In genomic region chr9:4048441-4048840, GRCh38 we compare ENCODE assay signal across 10 cellular contexts.
A peak's percentile ranks its signal among the peaks of the same experiment; 100 is the strongest.
DNase-seq lines count a peak whose midpoint lies in the region; ATAC-seq and TF ChIP-seq lines count a peak whose summit lies in the region.
"Had no signal": no experiment of that assay in that cellular context is flagged by ENCODE, and none has a peak within 500 bp of the region (broad histone marks: within the 10 kb centered on the region; RNA-seq: fewer than 3 reads in every experiment).

No MANE protein-coding gene starts in this region.

- no peak for TF ChIP-seq EP300 in transverse colon (IDR thresholded peaks at IDR 0.05; ENCODE audit: low read depth)

- H3K36me3 ChIP-seq in breast epithelium (no peaks in the 10 kb centered on the region), transverse colon (no peaks in the 10 kb centered on the region)

- no TSS peak for BruUV-seq in MCF 10A (replicated peaks; lab: Mats Ljungman, UMichigan)

- H3K27ac ChIP-seq in breast epithelium (no peak overlapping the region), transverse colon (no peak overlapping the region)

- 27 to 52% methylated on average over 2 of the region's 2 CpGs for WGBS in transverse colon (ENCODE audit: low coverage in 1 of 2), 2 donors

- H3K4me3 Mint-ChIP-seq in MCF 10A (ENCODE audit: unreplicated experiment): no peak overlapping the region

- ATAC-seq in GM21367 (IDR thresholded peaks at IDR 0.05; ENCODE audit: unreplicated experiment): no peak

- POLR2A ChIA-PET in MCF 10A (lab: Yijun Ruan, JAX): no interaction called here

- H3K9me3 Mint-ChIP-seq in MCF 10A (ENCODE audit: unreplicated experiment): no peaks in the 10 kb centered on the region

- in situ Hi-C loops in transverse colon (cut with MboI; ENCODE audit: low pct_ligation_motif_present in 1 of 4, low pct_unique_long_range_greater_than_20kb in 1 of 4, low sequenced_read_pairs in 3 of 4): no loop called here

- H3K4me1 Mint-ChIP-seq in MCF 10A (ENCODE audit: insufficient read depth, unreplicated experiment): no peaks in the 10 kb centered on the region

- no peaks in the 10 kb centered on the region for H3K4me1 ChIP-seq in breast epithelium
- no peaks in the 10 kb centered on the region for H3K4me1 ChIP-seq in transverse colon

- DNase-seq in MCF 10A (ENCODE audit: unreplicated experiment) (peak; percentile 45), breast epithelium (ENCODE audit: low spot score in 2 of 2) (no peak), RPMI7951 (ENCODE audit: low read depth) (peak; percentile 58), globus pallidus (ENCODE audit: low spot score) (peak; percentile 43), transverse colon (no peak)
- DNase-seq in stimulated activated CD4-positive, alpha-beta T cell treated with anti-CD3 and anti-CD28 coated beads, Interleukin-12 subunit alpha, Interleukin-12 subunit beta, amount 100 ng/mL, for 4 hours: no peak
- DNase-seq in NK-92 treated with Interleukin-12 subunit alpha and Interleukin-12 subunit beta, amount 100 ng/mL, for 24 hours (lab: John Stamatoyannopoulos, UW): no peak
- DNase-seq: activated naive CD4-positive, alpha-beta T cell; islet precursor cell had no signal

- H3K27me3 ChIP-seq in breast epithelium (no peaks in the 10 kb centered on the region), transverse colon (no peaks in the 10 kb centered on the region)

- no peak for TF ChIP-seq POLR2A in breast epithelium (IDR thresholded peaks at IDR 0.05)
- TF ChIP-seq POLR2A in transverse colon (IDR thresholded peaks at IDR 0.05): no peak

- H3K27me3 Mint-ChIP-seq in MCF 10A (ENCODE audit: insufficient read depth, unreplicated experiment): no peaks in the 10 kb centered on the region

- H3K36me3 Mint-ChIP-seq in MCF 10A (ENCODE audit: insufficient read depth, unreplicated experiment): no peaks in the 10 kb centered on the region

- H3K4me3 ChIP-seq in breast epithelium (no peak overlapping the region), transverse colon (no peak overlapping the region)

- no peaks in the 10 kb centered on the region for H3K9me3 ChIP-seq in breast epithelium
- H3K9me3 ChIP-seq in transverse colon: no peaks in the 10 kb centered on the region

- CTCF ChIA-PET in MCF 10A (lab: Yijun Ruan, JAX): interaction anchor here (0.5 to 1.2 kb wide), 3 partner anchors 8 to 316 kb away, joined by 3 to 7 read pairs (median 6); no protein-coding TSS in a partner anchor

- no peak overlapping the region for H3K27ac Mint-ChIP-seq in MCF 10A (ENCODE audit: low read depth, unreplicated experiment)

- intact Hi-C loops in MCF 10A (cut with micrococcal nuclease) (no loop called here), breast epithelium (cut with DNase I; ENCODE audit: low total_unique reads) (no loop called here), transverse colon (cut with DNase I; ENCODE audit: low total_unique reads) (no loop called here)

- TF ChIP-seq CTCF in MCF 10A (IDR thresholded peaks at IDR 0.05; ENCODE audit: unreplicated experiment) (peak; percentile 38), breast epithelium (IDR thresholded peaks at IDR 0.05) (no peak), transverse colon (IDR thresholded peaks at IDR 0.05) (peak in 3 of 5 experiments; percentile 11 to 18 (median 16))

Comparison
In these comparisons a context has a peak if more than half of its experiments do, and no peak if none do; other contexts are left out.
1. DNase-seq: peak in MCF 10A (single experiment), RPMI7951 (single experiment) and globus pallidus (single experiment); none in breast epithelium (0 of 2), transverse colon (single experiment), stimulated activated CD4-positive, alpha-beta T cell treated with anti-CD3 and anti-CD28 coated beads, Interleukin-12 subunit alpha, Interleukin-12 subunit beta, amount 100 ng/mL, for 4 hours (single experiment) and NK-92 treated with Interleukin-12 subunit alpha and Interleukin-12 subunit beta, amount 100 ng/mL, for 24 hours (single experiment).
2. CTCF ChIP-seq: peak in MCF 10A (single experiment) and transverse colon (3 of 5); none in breast epithelium (0 of 3).